ENCODE assay signal across 26 cellular contexts in genomic region chr2:235623052-235623451, GRCh38.
"Had no signal": no experiment of that assay in that cellular context is flagged by ENCODE, and none has a peak within 500 bp of the region (broad histone marks: within the 10 kb centered on the region; RNA-seq: fewer than 3 reads in every experiment).

No MANE protein-coding gene starts in this region.

- H3K4me1 Mint-ChIP-seq: naive thymus-derived CD8-positive, alpha-beta T cell had no signal

- ATAC-seq: foreskin keratinocyte; gastroesophageal sphincter; heart right ventricle; left colon; left ventricle myocardium superior; lower lobe of right lung; naive thymus-derived CD8-positive, alpha-beta T cell; psoas muscle; right cardiac atrium; stimulated activated effector memory CD8-positive, alpha-beta T cell treated with anti-CD3 and anti-CD28 coated beads, Interleukin-12 subunit alpha, Interleukin-12 subunit beta, amount 100 ng/mL, for 72 hours had no signal

- H3K4me3 Mint-ChIP-seq: dendritic cell treated with granulocyte-macrophage colony-stimulating factor and Interleukin-4, amounts not matched to agents 40 ng/mL and 50 ng/mL, for 4 days; naive thymus-derived CD8-positive, alpha-beta T cell; stimulated activated effector memory CD8-positive, alpha-beta T cell treated with anti-CD3 and anti-CD28 coated beads, Interleukin-12 subunit alpha, Interleukin-12 subunit beta, amount 100 ng/mL, for 72 hours had no signal

- H3K27me3 ChIP-seq: colonic mucosa, esophagus muscularis mucosa, foreskin keratinocyte, gastroesophageal sphincter, heart right ventricle, ovary, sigmoid colon, stomach, tibial nerve, upper lobe of left lung had no signal

- H3K27ac ChIP-seq: colonic mucosa, esophagus muscularis mucosa, foreskin keratinocyte, heart right ventricle, lower lobe of right lung, ovary, psoas muscle, sigmoid colon, stomach, thoracic aorta, upper lobe of left lung had no signal

- H3K9me3 Mint-ChIP-seq: dendritic cell treated with granulocyte-macrophage colony-stimulating factor and Interleukin-4, amounts not matched to agents 40 ng/mL and 50 ng/mL, for 4 days; naive thymus-derived CD8-positive, alpha-beta T cell; stimulated activated effector memory CD8-positive, alpha-beta T cell treated with anti-CD3 and anti-CD28 coated beads, Interleukin-12 subunit alpha, Interleukin-12 subunit beta, amount 100 ng/mL, for 72 hours had no signal

- H3K27ac Mint-ChIP-seq: dendritic cell treated with granulocyte-macrophage colony-stimulating factor and Interleukin-4, amounts not matched to agents 40 ng/mL and 50 ng/mL, for 4 days; stimulated activated effector memory CD8-positive, alpha-beta T cell treated with anti-CD3 and anti-CD28 coated beads, Interleukin-12 subunit alpha, Interleukin-12 subunit beta, amount 100 ng/mL, for 72 hours had no signal

- H3K36me3 Mint-ChIP-seq: naive thymus-derived CD8-positive, alpha-beta T cell; stimulated activated effector memory CD8-positive, alpha-beta T cell treated with anti-CD3 and anti-CD28 coated beads, Interleukin-12 subunit alpha, Interleukin-12 subunit beta, amount 100 ng/mL, for 72 hours had no signal

- DNase-seq: colonic mucosa; effector memory CD4-positive, alpha-beta T cell; foreskin keratinocyte; glutamatergic neuron; heart right ventricle; hippocampal formation; left colon; left ventricle myocardium superior; lower lobe of right lung; naive thymus-derived CD8-positive, alpha-beta T cell; occipital lobe; ovary; psoas muscle; right cardiac atrium; sigmoid colon; stimulated activated CD4-positive, alpha-beta T cell treated with anti-CD3 and anti-CD28 coated beads, Interleukin-2, amount 100 ng/mL, for 24 hours; stimulated activated CD4-positive, alpha-beta T cell treated with anti-CD3 and anti-CD28 coated beads, Interleukin-4, amount 100 ng/mL, for 24 hours; stimulated activated naive CD4-positive, alpha-beta T cell treated with Interleukin-2 at 50 U/mL for 16 hours; stomach; upper lobe of left lung had no signal
